18 cellular contexts compared by ENCODE assay signal in the genomic region with DNA sequence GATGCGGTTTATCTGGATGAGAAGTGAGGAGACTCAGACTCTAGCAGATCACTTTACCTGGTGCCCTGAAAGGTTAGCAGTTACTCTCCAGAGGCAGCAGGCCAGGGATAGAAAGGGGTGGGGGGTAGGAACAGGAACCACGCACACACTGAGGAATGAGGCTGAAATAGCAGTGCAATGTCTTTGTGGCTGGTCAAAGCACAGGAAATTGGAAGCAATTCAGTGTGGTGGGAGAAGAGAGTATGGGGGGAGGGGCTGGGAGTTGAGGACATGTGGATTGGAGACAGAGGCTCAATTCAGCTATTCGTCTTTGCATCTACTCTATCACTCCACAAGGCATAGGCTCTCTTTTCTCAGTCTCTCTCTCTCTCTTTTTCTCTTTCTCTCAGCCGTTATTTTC.
DNase-seq lines count a peak whose midpoint lies in the region; TF ChIP-seq lines count a peak whose summit lies in the region.
"Had no signal": no experiment of that assay in that cellular context is flagged by ENCODE, and none has a peak within 500 bp of the region (broad histone marks: within the 10 kb centered on the region; RNA-seq: fewer than 3 reads in every experiment).

No MANE protein-coding gene starts in this region.

- H3K27me3 Mint-ChIP-seq in osteocyte (ENCODE audit: unreplicated experiment), result no peaks in the 10 kb centered on the region
- H3K27me3 Mint-ChIP-seq: activated CD8-positive, alpha-beta memory T cell treated with anti-CD3 and anti-CD28 coated beads, Interleukin-2, amount 10 ng/mL, durations not matched to agents 7 days and 5 days; effector memory CD8-positive, alpha-beta T cell; T-helper 17 cell had no signal

- H3K4me3 Mint-ChIP-seq in osteocyte (ENCODE audit: unreplicated experiment), result no peak overlapping the region
- H3K4me3 Mint-ChIP-seq: activated CD8-positive, alpha-beta memory T cell treated with anti-CD3 and anti-CD28 coated beads, Interleukin-2, amount 10 ng/mL, durations not matched to agents 7 days and 5 days; effector memory CD8-positive, alpha-beta T cell; T-helper 17 cell had no signal

- in situ Hi-C loops in astrocyte of the cerebellum (cut with HindIII; ENCODE audit: low sequenced_read_pairs), result no loop called here

- DNase-seq in H7 (peak; percentile 1), astrocyte of the cerebellum (ENCODE audit: low read depth) (peak; percentile 18), iPS DF 19.7 (ENCODE audit: low read depth, low spot score) (peak; percentile 87), osteoblast (ENCODE audit: insufficient read length, low spot score, missing footprints) (peak; percentile 27), amniotic stem cell (lab: John Stamatoyannopoulos, UW) (no peak), osteocyte (ENCODE audit: extremely low spot score, unreplicated experiment) (no peak), posterior vena cava (ENCODE audit: low spot score) (no peak)
- DNase-seq in activated CD4-positive, alpha-beta T cell treated with anti-CD3 and anti-CD28 coated beads, Interleukin-2, amount 50 U/mL, for 4 hours, result no peak
- DNase-seq: activated CD4-positive, CD25-positive, alpha-beta regulatory T cell; activated CD8-positive, alpha-beta memory T cell treated with anti-CD3 and anti-CD28 coated beads, Interleukin-2, amount 10 ng/mL, durations not matched to agents 7 days and 5 days; activated gamma-delta T cell treated with Interleukin-2 at 50 U/mL for 16 hours; AML-193; effector memory CD8-positive, alpha-beta T cell; MM.1S; NCI-H187; SHP77; T-helper 17 cell had no signal

- no peak overlapping the region for H2AFZ ChIP-seq in osteoblast (ENCODE audit: low read length)

- no peaks in the 10 kb centered on the region for H3K9me3 ChIP-seq in osteoblast (ENCODE audit: low read depth, low read length)

- no peaks in the 10 kb centered on the region for H3K36me3 ChIP-seq in H7 (replicated peaks; ENCODE audit: control insufficient read depth, insufficient read depth, low read length)
- no peaks in the 10 kb centered on the region for H3K36me3 ChIP-seq in osteoblast (ENCODE audit: insufficient read depth, low read length)

- H3K4me1 Mint-ChIP-seq in osteocyte (ENCODE audit: unreplicated experiment), result peaks cover 21% of the 10 kb centered on the region
- H3K4me1 Mint-ChIP-seq: T-helper 17 cell had no signal

- no peaks in the 10 kb centered on the region for H3K4me1 ChIP-seq in osteoblast (ENCODE audit: insufficient read depth, low read length)

- H3K27ac ChIP-seq in osteoblast (ENCODE audit: low read depth, low read length), result no peak overlapping the region
- H3K27ac ChIP-seq: skin epidermis had no signal

- intact Hi-C loops in posterior vena cava (cut with DNase I), result no loop called here

- peaks cover 4% of the 10 kb centered on the region for H3K9me3 Mint-ChIP-seq in osteocyte (ENCODE audit: unreplicated experiment)

- H3K4me3 ChIP-seq in H7 (ENCODE audit: insufficient read depth, low read depth, low read length) (no peak overlapping the region), astrocyte of the cerebellum (ENCODE audit: low read depth, low read length) (no peak overlapping the region), osteoblast (ENCODE audit: insufficient read depth, low read length) (no peak overlapping the region)
- H3K4me3 ChIP-seq: skin epidermis had no signal

- no peaks in the 10 kb centered on the region for H3K79me2 ChIP-seq in osteoblast (ENCODE audit: insufficient read depth, low read length)

- H3K27me3 ChIP-seq in H7 (ENCODE audit: control insufficient read depth, insufficient read depth, low read length), result no peaks in the 10 kb centered on the region
- no peaks in the 10 kb centered on the region for H3K27me3 ChIP-seq in osteoblast (ENCODE audit: insufficient read depth, low read length)

- H4K20me1 ChIP-seq in osteoblast (ENCODE audit: insufficient read depth, low read length), result no peaks in the 10 kb centered on the region

- no peak for TF ChIP-seq CTCF in astrocyte of the cerebellum (IDR thresholded peaks at IDR 0.05; ENCODE audit: low read depth, low read length, missing control alignments)
- TF ChIP-seq CTCF in osteoblast (IDR thresholded peaks at IDR 0.05; ENCODE audit: extremely low read depth, low read depth, low read length), result no peak
- TF ChIP-seq CTCF in osteocyte (IDR thresholded peaks at IDR 0.05), result no peak

- no peak overlapping the region for H3K4me2 ChIP-seq in osteoblast (ENCODE audit: insufficient read depth, low read length)

- H3K27ac Mint-ChIP-seq in osteocyte (ENCODE audit: unreplicated experiment), result no peak overlapping the region
- H3K27ac Mint-ChIP-seq: activated CD8-positive, alpha-beta memory T cell treated with anti-CD3 and anti-CD28 coated beads, Interleukin-2, amount 10 ng/mL, durations not matched to agents 7 days and 5 days; effector memory CD8-positive, alpha-beta T cell; T-helper 17 cell had no signal

- H3K36me3 Mint-ChIP-seq in osteocyte (ENCODE audit: unreplicated experiment), result no peaks in the 10 kb centered on the region
- H3K36me3 Mint-ChIP-seq: activated CD8-positive, alpha-beta memory T cell treated with anti-CD3 and anti-CD28 coated beads, Interleukin-2, amount 10 ng/mL, durations not matched to agents 7 days and 5 days had no signal

Comparison
In these comparisons a context has a peak if more than half of its experiments do, and no peak if none do; other contexts are left out.
1. DNase-seq: peak in H7 (single experiment), astrocyte of the cerebellum (single experiment), iPS DF 19.7 (single experiment) and osteoblast (single experiment); none in amniotic stem cell (single experiment), osteocyte (single experiment), activated CD4-positive, alpha-beta T cell treated with anti-CD3 and anti-CD28 coated beads, Interleukin-2, amount 50 U/mL, for 4 hours (0 of 2) and posterior vena cava (single experiment).